11 cellular contexts compared by ENCODE assay signal in genomic region chr5:171308453-171309275, GRCh38. TPM values are rescaled to one million over a fixed set of nuclear protein-coding genes. Genes with fewer than 3 reads are reported as not detected.
DNase-seq lines count a peak whose midpoint lies in the region; ATAC-seq, FAIRE-seq and TF ChIP-seq lines count a peak whose summit lies in the region.
"Had no signal": no experiment of that assay in that cellular context is flagged by ENCODE, and none has a peak within 500 bp of the region (broad histone marks: within the 10 kb centered on the region; RNA-seq: fewer than 3 reads in every experiment).

Gene TLX3, plus strand, starts transcription at chr5:171309248. Its CDS starts 118 bp downstream, at chr5:171309366.

- no peak within 1 kb of the TSS for H3K27ac Mint-ChIP-seq in T-helper 17 cell

- no peak for TF ChIP-seq CTCF in kidney (IDR thresholded peaks at IDR 0.05; ENCODE audit: borderline replicate concordance, extremely low read depth, insufficient read depth)
- no peak for TF ChIP-seq CTCF in stomach (IDR thresholded peaks at IDR 0.05)
- TF ChIP-seq CTCF in adrenal gland (IDR thresholded peaks at IDR 0.05): no peak

- peak within 1 kb of the TSS; percentile 71 for H3K4me3 Mint-ChIP-seq in T-helper 17 cell

- H3K9ac ChIP-seq in kidney (ENCODE audit: low read length in 2 of 2): no peak within 1 kb of the TSS

- peaks cover 27% of the 10 kb centered on the region for H3K4me1 Mint-ChIP-seq in T-helper 17 cell

- no peak within 1 kb of the TSS for H3K27ac ChIP-seq in kidney (ENCODE audit: low read depth in 2 of 2, low read length in 2 of 2)
- H3K27ac ChIP-seq in stomach: no peak within 1 kb of the TSS
- H3K27ac ChIP-seq in adrenal gland: no peak within 1 kb of the TSS
- H3K27ac ChIP-seq: heart left ventricle had no signal

- H3K36me3 Mint-ChIP-seq in T-helper 17 cell (ENCODE audit: low read depth): peaks cover 11% of the 10 kb centered on the region

- H3K27me3 Mint-ChIP-seq in T-helper 17 cell: peaks cover 74% of the 10 kb centered on the region

- H3K27me3 ChIP-seq in stomach (peaks cover 70 to 100% (median 91%) of the 10 kb centered on the region in 3 donors), adrenal gland (peaks cover 70% of the 10 kb centered on the region)

- TF ChIP-seq POLR2A in stomach (IDR thresholded peaks at IDR 0.05) (no peak), adrenal gland (IDR thresholded peaks at IDR 0.05) (no peak)

- no peak for TF ChIP-seq EP300 in stomach (IDR thresholded peaks at IDR 0.05)

- FAIRE-seq in kidney (lab: Jason Lieb, UNC): no peak

- DNase-seq in COLO829 (ENCODE audit: low spot score) (peak; percentile 77), HUDEP-2 (lab: John Stamatoyannopoulos, UW; ENCODE audit: unreplicated experiment in 76 of 76) (peak in 74 of 76 experiments; percentile 14 to 92 (median 74)), T-helper 17 cell (no peak), kidney (peak; percentile 43), stomach (no peak), adrenal gland (no peak)
- DNase-seq: heart left ventricle, NCI-H1092 treated with DMSO at 0.1 percent for 48 hours had no signal

- H3K9me3 ChIP-seq in T-helper 17 cell (ENCODE audit: control insufficient read depth, low read length, poor library complexity, severe bottlenecking): no peaks in the 10 kb centered on the region
- no peaks in the 10 kb centered on the region for H3K9me3 ChIP-seq in kidney (ENCODE audit: control insufficient read depth in 1 of 2, low read length in 2 of 2)
- peaks cover 0 to 10% (median 0%) of the 10 kb centered on the region in 4 donors for H3K9me3 ChIP-seq in stomach
- no peaks in the 10 kb centered on the region for H3K9me3 ChIP-seq in adrenal gland (replicated peaks in 1 of 3)
- H3K9me3 ChIP-seq: heart left ventricle had no signal

- intact Hi-C loops in kidney (cut with DNase I): no loop called here
- intact Hi-C loops in stomach (cut with DNase I; ENCODE audit: low total_unique reads): no loop called here
- intact Hi-C loops in adrenal gland (cut with DNase I): no loop called here

- ATAC-seq in T-helper 17 cell (no peak), HG03521 (IDR thresholded peaks at IDR 0.05; ENCODE audit: unreplicated experiment) (no peak), GM19452 (IDR thresholded peaks at IDR 0.05; ENCODE audit: unreplicated experiment) (no peak)
- ATAC-seq: heart left ventricle had no signal

- H3K4me3 ChIP-seq in kidney (ENCODE audit: low read length in 2 of 2) (no peak within 1 kb of the TSS), stomach (peak within 1 kb of the TSS in 2 of 4 donors; percentile 11 to 19), adrenal gland (no peak within 1 kb of the TSS)

- no peaks in the 10 kb centered on the region for H3K36me3 ChIP-seq in kidney (ENCODE audit: control insufficient read depth in 1 of 2, insufficient read depth in 2 of 2, low read length in 2 of 2)
- H3K36me3 ChIP-seq in stomach: no peaks in the 10 kb centered on the region
- no peaks in the 10 kb centered on the region for H3K36me3 ChIP-seq in adrenal gland (replicated peaks in 1 of 2)
- H3K36me3 ChIP-seq: heart left ventricle had no signal

- WGBS in stomach, 5 donors: 6 to 11% (median 10%) methylated on average over 44 to 73 of the region's 73 CpGs
- WGBS in adrenal gland, 4 donors: 6 to 9% (median 7%) methylated on average over 31 to 73 of the region's 73 CpGs

- H3K4me1 ChIP-seq in kidney (ENCODE audit: control insufficient read depth in 1 of 2, insufficient read depth in 1 of 2, low read depth in 1 of 2, low read length in 2 of 2) (no peaks in the 10 kb centered on the region), stomach (peaks cover 36 to 57% (median 51%) of the 10 kb centered on the region in 4 donors), adrenal gland (replicated peaks in 1 of 2) (peaks cover 11 to 27% of the 10 kb centered on the region in 2 donors)

RNA-seq across cellular contexts. Expression of gene TLX3, which starts in this region (rescaled TPM):
- total RNA-seq in T-helper 17 cell (not detected), kidney (not detected), stomach (not detected), adrenal gland (not detected)
- polyA plus RNA-seq in kidney (ENCODE audit: insufficient read depth, low read depth, low replicate concordance) (not detected), stomach (not detected), adrenal gland (not detected)
- total RNA-seq: pulmonary artery endothelial cell had no signal
- polyA plus RNA-seq: heart left ventricle had no signal

Comparison
In these comparisons a context has a peak if more than half of its experiments do, and no peak if none do; other contexts are left out.
1. Peak in DNase-seq in kidney; RNA of the gene not detected or under 1 TPM.
2. DNase-seq: peak in COLO829 (single experiment) and HUDEP-2 (74 of 76); none in T-helper 17 cell (0 of 3), stomach (single experiment) and adrenal gland (0 of 7).